14 cellular contexts compared by ENCODE assay signal in the genomic region with DNA sequence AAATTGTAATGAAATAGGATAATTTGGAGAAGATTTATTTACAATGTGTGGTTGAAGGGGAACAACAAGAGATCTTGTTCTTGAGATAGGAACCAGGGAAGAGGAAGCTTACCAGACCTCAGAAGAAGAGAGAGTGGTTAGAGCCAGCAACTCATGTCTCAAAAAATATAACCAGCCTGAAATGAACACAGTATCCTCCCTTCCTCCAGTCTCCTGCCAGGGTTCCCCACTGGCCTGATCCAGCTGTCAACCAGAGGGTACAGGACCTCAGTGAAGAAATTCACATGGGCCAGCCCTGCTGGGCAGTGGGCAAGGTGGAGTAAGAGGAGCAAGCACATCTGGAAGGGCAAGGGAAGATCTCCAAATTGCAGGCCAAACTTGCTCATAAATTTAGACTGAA.
DNase-seq lines count a peak whose midpoint lies in the region; ATAC-seq and TF ChIP-seq lines count a peak whose summit lies in the region.
"Had no signal": no experiment of that assay in that cellular context is flagged by ENCODE, and none has a peak within 500 bp of the region (broad histone marks: within the 10 kb centered on the region; RNA-seq: fewer than 3 reads in every experiment).

No MANE protein-coding gene starts in this region.

- H3K27me3 ChIP-seq in aorta (ENCODE audit: control insufficient read depth in 1 of 2, insufficient read depth in 2 of 2, low read length in 1 of 2) = no peaks in the 10 kb centered on the region
- H3K27me3 ChIP-seq: pancreas had no signal

- in situ Hi-C loops in G401 (cut with HindIII; ENCODE audit: low sequenced_read_pairs) = no loop called here

- intact Hi-C loops in activated T-helper 1 cell treated with anti-CD3 and anti-CD28 coated beads, Interleukin-12 subunit alpha, Interleukin-12 subunit beta, Interleukin-2, Interleukin-4 antibody, amounts not matched to agents 30 ng/mL and 10 ng/mL and 1 ng/mL, durations not matched to agents 14 hours and 24 hours and 36 hours (cut with micrococcal nuclease) = no loop called here
- intact Hi-C loops in aorta (cut with DNase I) = loop anchor here in 1 of 2 donors (5.0 kb wide), 1 partner anchor 34 kb away; no protein-coding TSS in a partner anchor

- no peak for TF ChIP-seq POLR2A in NB4 (IDR thresholded peaks at IDR 0.05; ENCODE audit: extremely low read depth, insufficient read length)

- TF ChIP-seq CTCF in NB4 (IDR thresholded peaks at IDR 0.05; ENCODE audit: low read depth, low read length) = no peak

- peaks cover 33% of the 10 kb centered on the region for H3K4me1 Mint-ChIP-seq in activated T-helper 1 cell treated with anti-CD3 and anti-CD28 coated beads, Interleukin-12 subunit alpha, Interleukin-12 subunit beta, Interleukin-2, Interleukin-4 antibody, amounts not matched to agents 30 ng/mL and 10 ng/mL and 1 ng/mL, durations not matched to agents 14 hours and 24 hours and 36 hours (ENCODE audit: low read depth)
- H3K4me1 Mint-ChIP-seq in natural killer cell treated with Interleukin-12 subunit alpha and Interleukin-12 subunit beta and Interleukin-15 and Interleukin-18, amount 100 ng/mL, for 72 hours (ENCODE audit: low read depth in 2 of 2) = peaks cover 33 to 57% of the 10 kb centered on the region in 2 donors

- peak overlapping the region; percentile 31 for H3K27ac Mint-ChIP-seq in activated T-helper 1 cell treated with anti-CD3 and anti-CD28 coated beads, Interleukin-12 subunit alpha, Interleukin-12 subunit beta, Interleukin-2, Interleukin-4 antibody, amounts not matched to agents 30 ng/mL and 10 ng/mL and 1 ng/mL, durations not matched to agents 14 hours and 24 hours and 36 hours
- H3K27ac Mint-ChIP-seq in natural killer cell treated with Interleukin-12 subunit alpha and Interleukin-12 subunit beta and Interleukin-15 and Interleukin-18, amount 100 ng/mL, for 72 hours = peak overlapping the region; percentile 72 to 79
- H3K27ac Mint-ChIP-seq: type B pancreatic cell had no signal

- DNase-seq in SIG-M5 treated with dmso at 0.1 percent for 504 hours (lab: John Stamatoyannopoulos, UW; ENCODE audit: unreplicated experiment) (peak; percentile 52), SIG-M5 (lab: John Stamatoyannopoulos, UW) (no peak), NB4 (ENCODE audit: low read depth) (peak; percentile 70), NCI-H2029 treated with DMSO at 0.1 percent for 48 hours (lab: John Stamatoyannopoulos, UW) (no peak), aorta (no peak), G401 (ENCODE audit: low spot score) (no peak)
- DNase-seq in activated T-helper 1 cell treated with anti-CD3 and anti-CD28 coated beads, Interleukin-12 subunit alpha, Interleukin-12 subunit beta, Interleukin-2, Interleukin-4 antibody, amounts not matched to agents 30 ng/mL and 10 ng/mL and 1 ng/mL, durations not matched to agents 14 hours and 24 hours and 36 hours (ENCODE audit: low spot score) = no peak
- DNase-seq in natural killer cell treated with Interleukin-12 subunit alpha and Interleukin-12 subunit beta and Interleukin-15 and Interleukin-18, amount 100 ng/mL, for 72 hours (ENCODE audit: low spot score) = no peak
- DNase-seq: 8988T, amygdala, NCI-H2171, pancreas, PC-3 had no signal

- H3K4me3 ChIP-seq in NB4 (ENCODE audit: low read depth, low read length) (no peak overlapping the region), aorta (ENCODE audit: low read length in 2 of 2) (no peak overlapping the region)
- H3K4me3 ChIP-seq: pancreas had no signal

- H3K4me1 ChIP-seq in aorta (ENCODE audit: control insufficient read depth in 1 of 2, insufficient read depth in 2 of 2, low read length in 2 of 2) = no peaks in the 10 kb centered on the region
- H3K4me1 ChIP-seq: pancreas had no signal

- H3K36me3 Mint-ChIP-seq in activated T-helper 1 cell treated with anti-CD3 and anti-CD28 coated beads, Interleukin-12 subunit alpha, Interleukin-12 subunit beta, Interleukin-2, Interleukin-4 antibody, amounts not matched to agents 30 ng/mL and 10 ng/mL and 1 ng/mL, durations not matched to agents 14 hours and 24 hours and 36 hours (ENCODE audit: low read depth) = peaks cover 14% of the 10 kb centered on the region
- H3K36me3 Mint-ChIP-seq in natural killer cell treated with Interleukin-12 subunit alpha and Interleukin-12 subunit beta and Interleukin-15 and Interleukin-18, amount 100 ng/mL, for 72 hours = peaks cover 18% of the 10 kb centered on the region

- ATAC-seq in natural killer cell treated with Interleukin-12 subunit alpha and Interleukin-12 subunit beta and Interleukin-15 and Interleukin-18, amount 100 ng/mL, for 72 hours = no peak
- no peak for ATAC-seq in aorta (ENCODE audit: low FRiP score)
- ATAC-seq: PC-3 had no signal

- H3K4me3 Mint-ChIP-seq in activated T-helper 1 cell treated with anti-CD3 and anti-CD28 coated beads, Interleukin-12 subunit alpha, Interleukin-12 subunit beta, Interleukin-2, Interleukin-4 antibody, amounts not matched to agents 30 ng/mL and 10 ng/mL and 1 ng/mL, durations not matched to agents 14 hours and 24 hours and 36 hours = no peak overlapping the region
- no peak overlapping the region for H3K4me3 Mint-ChIP-seq in natural killer cell treated with Interleukin-12 subunit alpha and Interleukin-12 subunit beta and Interleukin-15 and Interleukin-18, amount 100 ng/mL, for 72 hours
- H3K4me3 Mint-ChIP-seq: type B pancreatic cell had no signal

- H3K9me3 Mint-ChIP-seq in activated T-helper 1 cell treated with anti-CD3 and anti-CD28 coated beads, Interleukin-12 subunit alpha, Interleukin-12 subunit beta, Interleukin-2, Interleukin-4 antibody, amounts not matched to agents 30 ng/mL and 10 ng/mL and 1 ng/mL, durations not matched to agents 14 hours and 24 hours and 36 hours = peaks cover 29% of the 10 kb centered on the region
- H3K9me3 Mint-ChIP-seq in natural killer cell treated with Interleukin-12 subunit alpha and Interleukin-12 subunit beta and Interleukin-15 and Interleukin-18, amount 100 ng/mL, for 72 hours = peaks cover 4% of the 10 kb centered on the region

- no peaks in the 10 kb centered on the region for H3K36me3 ChIP-seq in aorta (ENCODE audit: control insufficient read depth in 1 of 2, insufficient read depth in 2 of 2, low read length in 1 of 2)
- H3K36me3 ChIP-seq: pancreas had no signal

- no peak overlapping the region for H3K27ac ChIP-seq in aorta (ENCODE audit: low read depth in 1 of 2, low read length in 2 of 2)
- H3K27ac ChIP-seq: pancreas had no signal

- H3K27me3 Mint-ChIP-seq in activated T-helper 1 cell treated with anti-CD3 and anti-CD28 coated beads, Interleukin-12 subunit alpha, Interleukin-12 subunit beta, Interleukin-2, Interleukin-4 antibody, amounts not matched to agents 30 ng/mL and 10 ng/mL and 1 ng/mL, durations not matched to agents 14 hours and 24 hours and 36 hours (ENCODE audit: insufficient read depth) = no peaks in the 10 kb centered on the region
- no peaks in the 10 kb centered on the region for H3K27me3 Mint-ChIP-seq in natural killer cell treated with Interleukin-12 subunit alpha and Interleukin-12 subunit beta and Interleukin-15 and Interleukin-18, amount 100 ng/mL, for 72 hours
- H3K27me3 Mint-ChIP-seq: type B pancreatic cell had no signal

- H3K9me3 ChIP-seq in aorta (ENCODE audit: control insufficient read depth, low read length) = no peaks in the 10 kb centered on the region
- H3K9me3 ChIP-seq: pancreas had no signal

Comparison
In these comparisons a context has a peak if more than half of its experiments do, and no peak if none do; other contexts are left out.
1. DNase-seq: peak in SIG-M5 treated with dmso at 0.1 percent for 504 hours (single experiment) and NB4 (single experiment); none in SIG-M5 (single experiment), activated T-helper 1 cell treated with anti-CD3 and anti-CD28 coated beads, Interleukin-12 subunit alpha, Interleukin-12 subunit beta, Interleukin-2, Interleukin-4 antibody, amounts not matched to agents 30 ng/mL and 10 ng/mL and 1 ng/mL, durations not matched to agents 14 hours and 24 hours and 36 hours (single experiment), natural killer cell treated with Interleukin-12 subunit alpha and Interleukin-12 subunit beta and Interleukin-15 and Interleukin-18, amount 100 ng/mL, for 72 hours (single experiment), NCI-H2029 treated with DMSO at 0.1 percent for 48 hours (single experiment), aorta (0 of 2) and G401 (single experiment).